7 cellular contexts compared by ENCODE assay signal in genomic region chr10:29379797-29380509, GRCh38.
DNase-seq lines count a peak whose midpoint lies in the region; ATAC-seq and TF ChIP-seq lines count a peak whose summit lies in the region.
"Not testable (repeated sequence)": the region's sequence is repeated elsewhere in the genome, so short reads cannot be mapped to it uniquely, and the experiment has no call there.

No MANE protein-coding gene starts in this region.

- H3K4me3 Mint-ChIP-seq in WTC11; activated naive CD4-positive, alpha-beta T cell treated with anti-CD3 and anti-CD28 coated beads for 36 hours: not testable (repeated sequence)
- H3K4me3 Mint-ChIP-seq in mesothelial cell of epicardium, result peak overlapping the region; percentile 37

- intact Hi-C loops in activated naive CD4-positive, alpha-beta T cell treated with anti-CD3 and anti-CD28 coated beads for 36 hours (cut with micrococcal nuclease), result loop anchor here (10.0 kb wide), 1 partner anchor 355 kb away; no protein-coding TSS in a partner anchor

- not testable (repeated sequence) for H3K4me3 ChIP-seq in GM12865 (ENCODE audit: low read depth, low read length); smooth muscle cell

- peaks cover 12% of the 10 kb centered on the region for H3K9me3 ChIP-seq in KOPT-K1 (ENCODE audit: insufficient read depth, low read length, poor library complexity, severe bottlenecking)
- H3K9me3 ChIP-seq in smooth muscle cell (replicated peaks; ENCODE audit: low read depth), result not testable (repeated sequence)

- not testable (repeated sequence) for H3K4me1 ChIP-seq in smooth muscle cell (ENCODE audit: low read depth)

- H3K9ac ChIP-seq in smooth muscle cell (ENCODE audit: low read depth), result not testable (repeated sequence)

- peaks cover 19% of the 10 kb centered on the region for H3K4me1 Mint-ChIP-seq in WTC11
- not testable (repeated sequence) for H3K4me1 Mint-ChIP-seq in activated naive CD4-positive, alpha-beta T cell treated with anti-CD3 and anti-CD28 coated beads for 36 hours (ENCODE audit: low read depth)
- peaks cover 52% of the 10 kb centered on the region for H3K4me1 Mint-ChIP-seq in mesothelial cell of epicardium

- H3K27me3 ChIP-seq in smooth muscle cell (ENCODE audit: low read depth), result not testable (repeated sequence)

- POLR2A ChIA-PET in WTC11 (lab: Charles Lee), result not testable (repeated sequence)

- not testable (repeated sequence) for H3F3A ChIP-seq in smooth muscle cell (ENCODE audit: low read depth)

- H3K9me3 Mint-ChIP-seq in WTC11, result peaks cover 21% of the 10 kb centered on the region
- H3K9me3 Mint-ChIP-seq in activated naive CD4-positive, alpha-beta T cell treated with anti-CD3 and anti-CD28 coated beads for 36 hours; mesothelial cell of epicardium: not testable (repeated sequence)

- TF ChIP-seq CTCF in GM12865 (IDR thresholded peaks at IDR 0.05; ENCODE audit: insufficient read depth, low read depth, low read length, missing control alignments); WTC11 (IDR thresholded peaks at IDR 0.05); mesothelial cell of epicardium (IDR thresholded peaks at IDR 0.05; ENCODE audit: unreplicated experiment); smooth muscle cell (IDR thresholded peaks at IDR 0.05; ENCODE audit: borderline replicate concordance, insufficient read depth, poor library complexity, severe bottlenecking): not testable (repeated sequence)

- not testable (repeated sequence) for H4K20me1 ChIP-seq in smooth muscle cell (ENCODE audit: low read depth)

- WGBS in smooth muscle cell (ENCODE audit: low lambda C conversion rate), result 87% methylated on average over 12 of the region's 12 CpGs

- CTCF ChIA-PET in WTC11 (lab: Charles Lee), result interaction anchor here (1.0 to 1.6 kb wide), 2 partner anchors 10 to 12 kb away, joined by 3 to 4 read pairs; no protein-coding TSS in a partner anchor
- CTCF ChIA-PET in activated naive CD4-positive, alpha-beta T cell treated with anti-CD3 and anti-CD28 coated beads for 36 hours (lab: Charles Lee), result interaction anchor here (0.9 to 2.9 kb wide), 3 partner anchors 13 to 123 kb away, joined by 3 to 15 read pairs (median 5); no protein-coding TSS in a partner anchor

- H3K36me3 ChIP-seq in KOPT-K1 (ENCODE audit: insufficient read depth, low read length); smooth muscle cell (ENCODE audit: low read depth): not testable (repeated sequence)

- peaks cover 21% of the 10 kb centered on the region for H3K27me3 Mint-ChIP-seq in WTC11 (ENCODE audit: low read depth)
- H3K27me3 Mint-ChIP-seq in activated naive CD4-positive, alpha-beta T cell treated with anti-CD3 and anti-CD28 coated beads for 36 hours (ENCODE audit: low read depth); mesothelial cell of epicardium (ENCODE audit: low read depth): not testable (repeated sequence)

- peak overlapping the region; percentile 93 for H3K27ac ChIP-seq in KOPT-K1 (ENCODE audit: low read depth, low read length, poor library complexity, severe bottlenecking)
- H3K27ac ChIP-seq in smooth muscle cell (ENCODE audit: low read depth), result not testable (repeated sequence)

- H3K36me3 Mint-ChIP-seq in WTC11, result peaks cover 11% of the 10 kb centered on the region
- not testable (repeated sequence) for H3K36me3 Mint-ChIP-seq in activated naive CD4-positive, alpha-beta T cell treated with anti-CD3 and anti-CD28 coated beads for 36 hours (ENCODE audit: low read depth); mesothelial cell of epicardium

- not testable (repeated sequence) for H3K4me2 ChIP-seq in smooth muscle cell

- H2AFZ ChIP-seq in smooth muscle cell (ENCODE audit: low read depth), result peak overlapping the region; percentile 37

- not testable (repeated sequence) for H3K79me2 ChIP-seq in smooth muscle cell (ENCODE audit: low read depth)

- not testable (repeated sequence) for H3K27ac Mint-ChIP-seq in WTC11; activated naive CD4-positive, alpha-beta T cell treated with anti-CD3 and anti-CD28 coated beads for 36 hours
- peak overlapping the region; percentile 86 for H3K27ac Mint-ChIP-seq in mesothelial cell of epicardium

- ATAC-seq in WTC11, result peak; percentile 20; the same call in 1 of the 2 replicates

- peak; percentile 30 for DNase-seq in GM12865 (ENCODE audit: low read depth)
- DNase-seq in WTC11 (ENCODE audit: low spot score); mesothelial cell of epicardium (ENCODE audit: low spot score in 2 of 2, unreplicated experiment in 2 of 2); smooth muscle cell (lab: John Stamatoyannopoulos, UW; ENCODE audit: unreplicated experiment): not testable (repeated sequence)
- peak; percentile 20 for DNase-seq in activated naive CD4-positive, alpha-beta T cell treated with anti-CD3 and anti-CD28 coated beads for 36 hours
- DNase-seq in cerebellar cortex (ENCODE audit: low spot score), result peak; percentile 58
